ENCODE assay signal across 33 cellular contexts in the genomic region with DNA sequence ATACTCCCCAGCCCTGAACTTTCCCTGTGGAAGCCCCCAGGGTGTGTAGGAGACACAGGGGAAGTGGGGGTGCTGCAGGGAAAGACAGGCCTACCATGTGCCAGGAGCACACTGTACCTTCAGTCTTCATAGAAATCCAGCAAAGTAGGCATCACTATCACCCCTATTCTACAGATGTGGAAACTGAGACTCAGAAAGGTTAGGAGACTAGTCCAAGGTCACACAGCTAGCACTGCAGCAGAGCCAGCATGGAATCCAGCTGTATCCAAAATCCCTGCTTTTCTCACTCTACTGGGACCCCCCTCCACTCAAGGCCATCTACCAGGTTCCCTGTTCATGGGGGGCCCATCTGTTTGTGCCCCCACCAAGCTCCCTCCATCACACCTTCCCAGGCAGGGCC. TPM values are rescaled to one million over a fixed set of nuclear protein-coding genes. Genes with fewer than 3 reads are reported as not detected.
"Had no signal": no experiment of that assay in that cellular context is flagged by ENCODE, and none has a peak within 500 bp of the region (broad histone marks: within the 10 kb centered on the region; RNA-seq: fewer than 3 reads in every experiment).

No MANE protein-coding gene starts in this region.

- H3K4me1 ChIP-seq: pancreas, prostate gland, suprapubic skin had no signal

- DNase-seq: hypothalamus; immature natural killer cell; kidney; left colon; left ventricle myocardium inferior; mesendoderm; naive B cell; natural killer cell; nephron progenitor cell; pancreas; posterior cingulate gyrus; retina; sigmoid colon; small intestine; spleen; stimulated activated CD4-positive, alpha-beta T cell treated with anti-CD3 and anti-CD28 coated beads, Interleukin-4, amount 100 ng/mL, for 24 hours; stimulated activated naive CD4-positive, alpha-beta T cell; tibial artery; trophoblast cell; upper lobe of right lung had no signal

- FAIRE-seq: islet of Langerhans, kidney, pancreas, small intestine, urothelium cell line had no signal

- H3K9me3 ChIP-seq: left ventricle myocardium inferior, pancreas, prostate gland, sigmoid colon, spleen, suprapubic skin, thoracic aorta, tibial artery, upper lobe of right lung had no signal

- H3K4me3 ChIP-seq: left ventricle myocardium inferior, lung, pancreas, prostate gland, sigmoid colon, spleen, suprapubic skin, thoracic aorta, tibial artery, upper lobe of right lung had no signal

- H3K27me3 ChIP-seq: pancreas, sigmoid colon, spleen, suprapubic skin, tibial artery, upper lobe of right lung had no signal

- H3K27ac ChIP-seq: left ventricle myocardium inferior, pancreas, prostate gland, sigmoid colon, spleen, suprapubic skin, thoracic aorta, tibial artery, upper lobe of right lung had no signal

- ATAC-seq: left colon; natural killer cell; pancreas; right cardiac atrium; stimulated activated effector memory CD8-positive, alpha-beta T cell treated with anti-CD3 and anti-CD28 coated beads, Interleukin-12 subunit alpha, Interleukin-12 subunit beta, amount 100 ng/mL, for 72 hours; upper lobe of right lung had no signal

RNA-seq across cellular contexts. Expression of gene DES, which starts 37.3 kb away (rescaled TPM):
- total RNA-seq: natural killer cell had no signal
- polyA plus RNA-seq: immature natural killer cell had no signal

RNA-seq across cellular contexts. Expression of gene RESP18, which starts 48.4 kb away (rescaled TPM):
- total RNA-seq: kidney, left colon, left ventricle myocardium inferior, lower leg skin, lung, mesothelial cell of epicardium, mononuclear cell, natural killer cell, omental fat pad, pancreas, prostate gland, right cardiac atrium, sigmoid colon, subcutaneous adipose tissue, suprapubic skin, thoracic aorta, upper lobe of right lung had no signal
- polyA plus RNA-seq: immature natural killer cell, lung, right cardiac atrium, sigmoid colon, spleen had no signal

RNA-seq across cellular contexts. Expression of gene SPEG, which starts 53.7 kb away (rescaled TPM):
- polyA plus RNA-seq: immature natural killer cell had no signal
